ENCODE assay signal across 8 cellular contexts in the genomic region with DNA sequence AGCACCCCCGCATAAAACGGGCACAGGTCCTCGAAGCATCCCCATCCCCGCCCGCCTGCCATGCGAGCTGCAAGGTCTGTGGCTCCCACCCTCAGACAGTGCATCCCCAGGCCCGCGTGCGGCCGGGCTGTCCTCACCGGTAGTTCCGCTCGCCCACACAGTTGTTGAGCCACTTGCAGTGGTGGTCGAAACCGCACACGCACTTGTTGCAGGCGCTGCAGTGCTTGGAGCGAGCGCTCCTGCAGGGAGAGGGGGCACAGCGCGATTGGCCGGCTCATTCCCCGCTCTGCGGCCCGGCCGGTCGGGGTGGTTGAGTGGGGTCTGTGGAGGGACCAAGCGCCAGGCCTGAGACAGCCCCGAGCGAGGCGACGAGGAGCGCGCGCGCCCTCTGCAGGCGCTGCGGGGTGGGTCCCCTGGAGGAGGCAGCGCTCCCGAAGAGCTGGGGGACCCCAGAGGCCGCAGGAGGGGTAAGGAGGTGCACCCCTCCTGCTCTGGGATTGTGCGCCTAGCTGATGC. TPM values are rescaled to one million over a fixed set of nuclear protein-coding genes. Genes with fewer than 3 reads are reported as not detected.
A peak's percentile ranks its signal among the peaks of the same experiment; 100 is the strongest.
DNase-seq lines count a peak whose midpoint lies in the region; ATAC-seq and TF ChIP-seq lines count a peak whose summit lies in the region.

No MANE protein-coding gene starts in this region.

- H3K9me3 ChIP-seq in CD8-positive, alpha-beta T cell (ENCODE audit: low read length), result no peaks in the 10 kb centered on the region
- H3K9me3 ChIP-seq in OCI-LY7 (ENCODE audit: low read length), result no peaks in the 10 kb centered on the region
- no peaks in the 10 kb centered on the region for H3K9me3 ChIP-seq in adipocyte (ENCODE audit: control insufficient read depth, low read length)

- no peak overlapping the region for H2AFZ ChIP-seq in OCI-LY7 (ENCODE audit: low read length)

- H3K9me3 Mint-ChIP-seq in CD8-positive, alpha-beta T cell, result no peaks in the 10 kb centered on the region

- H3K79me2 ChIP-seq in OCI-LY7 (ENCODE audit: insufficient read depth, low read depth, low read length), result no peaks in the 10 kb centered on the region

- no peaks in the 10 kb centered on the region for H3K36me3 ChIP-seq in CD8-positive, alpha-beta T cell (ENCODE audit: insufficient read depth, low read length)
- H3K36me3 ChIP-seq in OCI-LY7 (ENCODE audit: insufficient read depth, low read length) (no peaks in the 10 kb centered on the region), adipocyte (ENCODE audit: control insufficient read depth, insufficient read depth, low read length, severe bottlenecking) (no peaks in the 10 kb centered on the region)

- CTCF ChIA-PET in CD8-positive, alpha-beta T cell (lab: Charles Lee), result interaction anchor here (0.6 to 1.6 kb wide), 8 partner anchors 13 to 146 kb away, joined by 3 to 8 read pairs (median 3); a partner anchor contains a TSS
- CTCF ChIA-PET in OCI-LY7 (lab: Charles Lee; ENCODE audit: unreplicated experiment), result interaction anchor here (0.6 kb wide), 2 partner anchors 18 to 524 kb away, joined by 3 read pairs; no protein-coding TSS in a partner anchor

- no peaks in the 10 kb centered on the region for H3K36me3 Mint-ChIP-seq in CD8-positive, alpha-beta T cell

- H4K20me1 ChIP-seq in OCI-LY7 (ENCODE audit: insufficient read depth, low read length), result no peaks in the 10 kb centered on the region

- H3K4me3 Mint-ChIP-seq in CD8-positive, alpha-beta T cell, result no peak overlapping the region

- H3K4me2 ChIP-seq in OCI-LY7 (ENCODE audit: low read length), result no peak overlapping the region

- no peak overlapping the region for H3K9ac ChIP-seq in adipocyte (ENCODE audit: low read length)

- ATAC-seq in CD8-positive, alpha-beta T cell, result peak; percentile 81
- ATAC-seq in HG03354 (IDR thresholded peaks at IDR 0.05; ENCODE audit: poor library complexity, severe bottlenecking, unreplicated experiment) (no peak), HG02798 (IDR thresholded peaks at IDR 0.05; ENCODE audit: poor library complexity, unreplicated experiment) (no peak), HG03139 (IDR thresholded peaks at IDR 0.05; ENCODE audit: unreplicated experiment) (no peak)

- intact Hi-C loops in CD8-positive, alpha-beta T cell (cut with DNase I, micrococcal nuclease), result loop anchor here in 1 of 2 experiments (1.0 to 5.0 kb wide), 2 partner anchors 120 to 422 kb away; a partner anchor contains a TSS
- intact Hi-C loops in OCI-LY7 (cut with micrococcal nuclease; ENCODE audit: unreplicated experiment), result loop anchor here (1.0 to 5.0 kb wide), 3 partner anchors 52 to 139 kb away; a partner anchor contains a TSS

- DNase-seq in CD8-positive, alpha-beta T cell, result peak in 4 of 7 experiments; percentile 11 to 66 (median 41)
- DNase-seq in OCI-LY7 (ENCODE audit: low spot score), result peak; percentile 52
- DNase-seq in adipocyte (ENCODE audit: low read depth), result peak; percentile 49
- DNase-seq in iPS-NIHi11 (ENCODE audit: low spot score), result peak; percentile 90
- DNase-seq in stimulated activated CD4-positive, alpha-beta T cell treated with anti-CD3 and anti-CD28 coated beads, Interleukin-2, amount 100 ng/mL, for 48 hours, result peak; percentile 41 to 62

- peaks cover 6% of the 10 kb centered on the region for H3K27me3 ChIP-seq in CD8-positive, alpha-beta T cell (ENCODE audit: insufficient read depth, low read length)
- H3K27me3 ChIP-seq in adipocyte (replicated peaks; ENCODE audit: control insufficient read depth, insufficient read depth, low read length), result no peaks in the 10 kb centered on the region

- no TSS peak for BruUV-seq in OCI-LY7 (replicated peaks; lab: Mats Ljungman, UMichigan)

- no peak overlapping the region for H3K4me3 ChIP-seq in CD8-positive, alpha-beta T cell (ENCODE audit: low read depth, low read length)
- H3K4me3 ChIP-seq in OCI-LY7 (ENCODE audit: low read depth, low read length, poor library complexity, severe bottlenecking), result no peak overlapping the region
- no peak overlapping the region for H3K4me3 ChIP-seq in adipocyte (ENCODE audit: low read length)

- H3K4me1 Mint-ChIP-seq in CD8-positive, alpha-beta T cell (ENCODE audit: low read depth), result peaks cover 4% of the 10 kb centered on the region

- no peaks in the 10 kb centered on the region for H3K9me2 ChIP-seq in OCI-LY7 (ENCODE audit: insufficient read depth, low read length)

- H3K27ac ChIP-seq in CD8-positive, alpha-beta T cell (ENCODE audit: low read depth, low read length), result no peak overlapping the region
- no peak overlapping the region for H3K27ac ChIP-seq in OCI-LY7 (ENCODE audit: low read depth, low read length, poor library complexity, severe bottlenecking)

- H3K4me1 ChIP-seq in CD8-positive, alpha-beta T cell (ENCODE audit: insufficient read depth, low read length), result peaks cover 7% of the 10 kb centered on the region
- H3K4me1 ChIP-seq in OCI-LY7 (ENCODE audit: insufficient read depth, low read length, poor library complexity, severe bottlenecking) (no peaks in the 10 kb centered on the region), adipocyte (ENCODE audit: control insufficient read depth, insufficient read depth, low read length) (peaks cover 13% of the 10 kb centered on the region)

- POLR2A ChIA-PET in CD8-positive, alpha-beta T cell (lab: Charles Lee), result interaction anchor here (0.6 kb wide), 1 partner anchor 90 kb away, joined by 3 read pairs; no protein-coding TSS in a partner anchor
- POLR2A ChIA-PET in OCI-LY7 (lab: Charles Lee), result no interaction called here

- TF ChIP-seq CTCF in CD8-positive, alpha-beta T cell (IDR thresholded peaks at IDR 0.05), result peak; percentile 67
- TF ChIP-seq CTCF in OCI-LY7 (conservative IDR thresholded peaks at IDR 0.05; ENCODE audit: low read length), result peak; percentile 78

- H3K27ac Mint-ChIP-seq in CD8-positive, alpha-beta T cell, result no peak overlapping the region

- H3K27me3 Mint-ChIP-seq in CD8-positive, alpha-beta T cell (ENCODE audit: low read depth), result peaks cover 13% of the 10 kb centered on the region

RNA-seq across cellular contexts. Expression of a gene that starts 6.0 kb away (rescaled TPM):
- total RNA-seq in CD8-positive, alpha-beta T cell, result not detected
- not detected in 2 replicates for total RNA-seq in OCI-LY7 (2014; rRNA removed; shearing (Covaris generic))
- total RNA-seq in OCI-LY7 (2022), result not detected in 2 replicates

RNA-seq across cellular contexts. Expression of a gene that starts 17.0 kb away (rescaled TPM):
- total RNA-seq in CD8-positive, alpha-beta T cell, result not detected
- not detected in 2 replicates for total RNA-seq in OCI-LY7 (2014; rRNA removed; shearing (Covaris generic))
- not detected in 2 replicates for total RNA-seq in OCI-LY7 (2022)

RNA-seq across cellular contexts. Expression of a gene that starts 31.6 kb away (rescaled TPM):
- not detected for total RNA-seq in CD8-positive, alpha-beta T cell
- total RNA-seq in OCI-LY7 (2014; rRNA removed; shearing (Covaris generic)), result not detected in 2 replicates
- not detected in 2 replicates for total RNA-seq in OCI-LY7 (2022)
